Comparison of ENCODE assay signal across 10 cellular contexts in the genomic region with DNA sequence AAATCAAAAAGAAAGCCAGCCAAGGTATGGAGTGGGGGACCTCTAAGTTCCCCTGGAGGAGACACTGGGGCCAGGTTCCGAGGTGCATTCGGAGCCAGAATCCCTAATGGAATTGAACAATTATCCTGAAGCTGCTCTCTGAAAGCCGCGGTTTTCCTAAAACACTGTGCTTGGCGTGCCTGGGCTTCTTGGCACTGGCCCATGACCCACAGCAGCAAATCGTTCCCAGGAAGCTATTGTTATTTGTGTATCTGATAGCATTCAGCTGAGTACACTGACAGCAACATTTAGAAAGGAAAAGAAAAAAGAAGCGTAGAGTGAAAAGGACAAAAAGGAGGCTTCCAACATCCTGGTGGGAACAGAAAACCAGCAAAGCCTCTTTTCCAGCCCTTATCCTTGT.
A peak's percentile ranks its signal among the peaks of the same experiment; 100 is the strongest.
DNase-seq lines count a peak whose midpoint lies in the region; ATAC-seq and TF ChIP-seq lines count a peak whose summit lies in the region.
"Had no signal": no experiment of that assay in that cellular context is flagged by ENCODE, and none has a peak within 500 bp of the region (broad histone marks: within the 10 kb centered on the region; RNA-seq: fewer than 3 reads in every experiment).

No MANE protein-coding gene starts in this region.

- H3K4me3 Mint-ChIP-seq in CD14-positive monocyte = no peak overlapping the region

- TF ChIP-seq POLR2A in IMR-90 (IDR thresholded peaks at IDR 0.05; ENCODE audit: low read depth, low read length) (no peak), body of pancreas (IDR thresholded peaks at IDR 0.05) (no peak), stomach (IDR thresholded peaks at IDR 0.05) (no peak)

- H4K20me1 ChIP-seq in IMR-90 (ENCODE audit: insufficient read depth, low read length) = no peaks in the 10 kb centered on the region

- no TSS peak for BruUV-seq in IMR-90 (replicated peaks; lab: Mats Ljungman, UMichigan)

- TF ChIP-seq CTCF in IMR-90 (conservative IDR thresholded peaks at IDR 0.05; ENCODE audit: low read depth, low read length) = no peak
- no peak for TF ChIP-seq CTCF in body of pancreas (IDR thresholded peaks at IDR 0.05)
- TF ChIP-seq CTCF in stomach (IDR thresholded peaks at IDR 0.05) = no peak
- no peak for TF ChIP-seq CTCF in CD14-positive monocyte (IDR thresholded peaks at IDR 0.05)

- H3K4me3 ChIP-seq in IMR-90 (ENCODE audit: insufficient read depth, low read depth, low read length) (no peak overlapping the region), body of pancreas (no peak overlapping the region), right cardiac atrium (ENCODE audit: low read length) (no peak overlapping the region), stomach (no peak overlapping the region), H7 (ENCODE audit: insufficient read depth, low read depth, low read length) (no peak overlapping the region)

- peak; percentile 67 for DNase-seq in IMR-90
- DNase-seq in body of pancreas = peak in 3 of 4 donors; percentile 34 to 58 (median 44)
- DNase-seq in right cardiac atrium = peak in 2 of 3 donors; percentile 75 to 79
- peak; percentile 47 for DNase-seq in stomach
- DNase-seq in posterior cingulate gyrus = no peak
- DNase-seq in CD14-positive monocyte (ENCODE audit: low spot score) = no peak
- no peak for DNase-seq in H7
- DNase-seq: activated effector memory CD4-positive, alpha-beta T cell treated with anti-CD3 and anti-CD28 coated beads, Interleukin-2, amount 50 U/mL, for 16 hours; T1000 had no signal

- ATAC-seq in IMR-90 (ENCODE audit: low read depth) (peak; percentile 14; the same call in 1 of the 2 replicates), body of pancreas (peak; percentile 47), right cardiac atrium (peak; percentile 53 to 68), HG03045 (IDR thresholded peaks at IDR 0.05; ENCODE audit: unreplicated experiment) (no peak)

- H2BK5ac ChIP-seq in IMR-90 (ENCODE audit: low read depth, low read length, poor library complexity, severe bottlenecking) = peak overlapping the region; percentile 25

- no peak for TF ChIP-seq EP300 in stomach (IDR thresholded peaks at IDR 0.05)

- peaks cover 2 to 14% (median 4%) of the 10 kb centered on the region in 3 donors for H3K27me3 Mint-ChIP-seq in CD14-positive monocyte (ENCODE audit: low read depth in 3 of 3)

- no peak for TF ChIP-seq RAD21 in IMR-90 (IDR thresholded peaks at IDR 0.05; ENCODE audit: low read length)

- H2AFZ ChIP-seq in IMR-90 (replicated peaks; ENCODE audit: low read length, poor library complexity) = peak overlapping the region; percentile 81

- 0 out of 2 replicates have a peak overlapping the region, but pooled peaks have one; percentile 4 for H3K9ac ChIP-seq in IMR-90 (ENCODE audit: low read depth, low read length)

- peak overlapping the region; percentile 95 for H2BK120ac ChIP-seq in IMR-90 (ENCODE audit: low read depth, low read length)

- H3K27ac Mint-ChIP-seq in CD14-positive monocyte = no peak overlapping the region

- peak overlapping the region; percentile 62 for H3K4me2 ChIP-seq in IMR-90 (ENCODE audit: low read depth, low read length)

- no peaks in the 10 kb centered on the region for H3K4me1 Mint-ChIP-seq in CD14-positive monocyte

- POLR2A ChIA-PET in IMR-90 (lab: Charles Lee; ENCODE audit: unreplicated experiment) = no interaction called here

- dilution Hi-C loops in IMR-90 (cut with HindIII; ENCODE audit: low sequenced_read_pairs, unreplicated experiment) = no loop called here

- H3K79me1 ChIP-seq in IMR-90 (ENCODE audit: low read depth in 1 of 2, low read length in 2 of 2) = peaks cover 7 to 44% of the 10 kb centered on the region in 2 experiments; a peak in 2 of 4 replicates

- peak overlapping the region; percentile 89 for H4K91ac ChIP-seq in IMR-90 (ENCODE audit: insufficient read depth, low read depth, low read length)

- H3K9me1 ChIP-seq in IMR-90 (ENCODE audit: insufficient read depth, low read length) = peaks cover 18% of the 10 kb centered on the region

- H3K9me3 ChIP-seq in IMR-90 (ENCODE audit: control insufficient read depth, insufficient read depth, low read length) (no peaks in the 10 kb centered on the region), body of pancreas (no peaks in the 10 kb centered on the region), right cardiac atrium (ENCODE audit: control insufficient read depth, low read length) (no peaks in the 10 kb centered on the region), stomach (no peaks in the 10 kb centered on the region)

- CTCF ChIA-PET in IMR-90 (lab: Yijun Ruan, JAX) = no interaction called here

- H4K5ac ChIP-seq in IMR-90 (ENCODE audit: low read depth, low read length) = peak overlapping the region; percentile 53

- H3K27ac ChIP-seq in IMR-90 (ENCODE audit: insufficient read depth, low read length) (peak overlapping the region; percentile 41), body of pancreas (peak overlapping the region in 3 of 4 donors; percentile 54 to 67 (median 58)), right cardiac atrium (ENCODE audit: low read length) (peak overlapping the region; percentile 65), stomach (peak overlapping the region; percentile 43 to 71 (median 67))

- peak overlapping the region; percentile 93 for H2BK20ac ChIP-seq in IMR-90 (ENCODE audit: low read depth, low read length)

- peak overlapping the region; percentile 44 to 84; a peak in 2 of 4 replicates for H4K8ac ChIP-seq in IMR-90 (ENCODE audit: low read depth in 2 of 2, low read length in 2 of 2)

- no peaks in the 10 kb centered on the region for H3K36me3 Mint-ChIP-seq in CD14-positive monocyte

- peaks cover 26% of the 10 kb centered on the region for H3K4me1 ChIP-seq in IMR-90 (ENCODE audit: control insufficient read depth, insufficient read depth, low read length)
- H3K4me1 ChIP-seq in body of pancreas = peaks cover 30% of the 10 kb centered on the region
- peaks cover 8% of the 10 kb centered on the region for H3K4me1 ChIP-seq in right cardiac atrium (ENCODE audit: control insufficient read depth, insufficient read depth, low read length)
- H3K4me1 ChIP-seq in stomach = peaks cover 0 to 41% (median 24%) of the 10 kb centered on the region in 4 donors

- H3K36me3 ChIP-seq in IMR-90 (ENCODE audit: control insufficient read depth, insufficient read depth, low read length) (no peaks in the 10 kb centered on the region), body of pancreas (replicated peaks in 1 of 2; ENCODE audit: insufficient read depth in 1 of 2, low read depth in 2 of 2) (no peaks in the 10 kb centered on the region), stomach (no peaks in the 10 kb centered on the region), H7 (replicated peaks; ENCODE audit: control insufficient read depth, insufficient read depth, low read length) (no peaks in the 10 kb centered on the region)

- H2BK15ac ChIP-seq in IMR-90 (ENCODE audit: low read depth, low read length) = peak overlapping the region; percentile 94; the same call in 2 of the 3 replicates

- peak overlapping the region; percentile 98; the same call in 1 of the 2 replicates for H2AK5ac ChIP-seq in IMR-90 (ENCODE audit: low read depth, low read length)

- H3K56ac ChIP-seq in IMR-90 (ENCODE audit: extremely low read depth, insufficient read depth, low read length) = peak overlapping the region; percentile 29; the same call in 1 of the 2 replicates

- peak overlapping the region; percentile 91 for H3K14ac ChIP-seq in IMR-90 (replicated peaks; ENCODE audit: low read depth, low read length)

- intact Hi-C loops in IMR-90 (cut with micrococcal nuclease) (no loop called here), body of pancreas (cut with DNase I) (no loop called here), right cardiac atrium (cut with DNase I) (no loop called here), stomach (cut with DNase I; ENCODE audit: low total_unique reads) (no loop called here), posterior cingulate gyrus (cut with DNase I) (no loop called here), CD14-positive monocyte (cut with micrococcal nuclease) (no loop called here)

- in situ Hi-C loops in IMR-90 (cut with MboI; ENCODE audit: low sequenced_read_pairs) = no loop called here

- peak overlapping the region; percentile 66 for H3K18ac ChIP-seq in IMR-90 (ENCODE audit: low read depth, low read length)

- 27% methylated on average over 4 of the region's 7 CpGs; no CpG with 5 or more reads in 1 of the 2 experiments for WGBS in IMR-90 (ENCODE audit: extremely low coverage in 2 of 2, insufficient read length in 1 of 2), 2 experiments
- 30 to 49% methylated on average over 7 of the region's 7 CpGs for WGBS in body of pancreas, 2 donors
- WGBS in right cardiac atrium = 30% methylated on average over 7 of the region's 7 CpGs
- 23 to 44% (median 28%) methylated on average over 7 of the region's 7 CpGs for WGBS in stomach, 5 donors

- H3K9me3 Mint-ChIP-seq in CD14-positive monocyte = no peaks in the 10 kb centered on the region

- peak overlapping the region; percentile 94 for H3K4ac ChIP-seq in IMR-90 (ENCODE audit: low read depth, low read length)

- H3K27me3 ChIP-seq in IMR-90 (ENCODE audit: control insufficient read depth, insufficient read depth, low read length) (no peaks in the 10 kb centered on the region), body of pancreas (no peaks in the 10 kb centered on the region), right cardiac atrium (ENCODE audit: control insufficient read depth, insufficient read depth) (no peaks in the 10 kb centered on the region), stomach (no peaks in the 10 kb centered on the region), H7 (ENCODE audit: control insufficient read depth, insufficient read depth, low read length) (no peaks in the 10 kb centered on the region)

- H2AK9ac ChIP-seq in IMR-90 (replicated peaks; ENCODE audit: low read depth, low read length, poor library complexity) = peak overlapping the region; percentile 29

- H3K23ac ChIP-seq in IMR-90 (ENCODE audit: low read depth, low read length) = peak overlapping the region; percentile 88; the same call in 1 of the 2 replicates

TF ChIP-seq in IMR-90, 13 proteins besides CTCF, POLR2A, EP300 and RAD21 (continues in another document):
- TF ChIP-seq FOS (IDR thresholded peaks at IDR 0.05; ENCODE audit: low read depth, low read length) (no peak), MXI1 (IDR thresholded peaks at IDR 0.05; ENCODE audit: borderline replicate concordance, low read depth, low read length) (no peak), CHD1 (IDR thresholded peaks at IDR 0.05; ENCODE audit: low read depth, low read length) (no peak), BHLHE40 (IDR thresholded peaks at IDR 0.05; ENCODE audit: low read depth, low read length) (no peak), SMC3 (IDR thresholded peaks at IDR 0.05; ENCODE audit: low read depth, low read length) (no peak), CEBPB (IDR thresholded peaks at IDR 0.05; ENCODE audit: low read depth, low read length) (no peak), MAFK (IDR thresholded peaks at IDR 0.05; ENCODE audit: low read depth, low read length) (no peak)
- TF ChIP-seq, protein P1, sequence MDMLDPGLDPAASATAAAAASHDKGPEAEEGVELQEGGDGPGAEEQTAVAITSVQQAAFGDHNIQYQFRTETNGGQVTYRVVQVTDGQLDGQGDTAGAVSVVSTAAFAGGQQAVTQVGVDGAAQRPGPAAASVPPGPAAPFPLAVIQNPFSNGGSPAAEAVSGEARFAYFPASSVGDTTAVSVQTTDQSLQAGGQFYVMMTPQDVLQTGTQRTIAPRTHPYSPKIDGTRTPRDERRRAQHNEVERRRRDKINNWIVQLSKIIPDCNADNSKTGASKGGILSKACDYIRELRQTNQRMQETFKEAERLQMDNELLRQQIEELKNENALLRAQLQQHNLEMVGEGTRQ (IDR thresholded peaks at IDR 0.05; ENCODE audit: low read depth, low read length) = no peak

Comparison
In these comparisons a context has a peak if more than half of its experiments do, and no peak if none do; other contexts are left out.
1. DNase-seq: peak in IMR-90 (single experiment), body of pancreas (3 of 4), right cardiac atrium (2 of 3) and stomach (single experiment); none in posterior cingulate gyrus (0 of 10), CD14-positive monocyte (single experiment) and H7 (single experiment).
2. Peak in every context shown above with its lines, with median percentiles within 50 percentile points of each other: H3K27ac ChIP-seq.